In the genomic region with DNA sequence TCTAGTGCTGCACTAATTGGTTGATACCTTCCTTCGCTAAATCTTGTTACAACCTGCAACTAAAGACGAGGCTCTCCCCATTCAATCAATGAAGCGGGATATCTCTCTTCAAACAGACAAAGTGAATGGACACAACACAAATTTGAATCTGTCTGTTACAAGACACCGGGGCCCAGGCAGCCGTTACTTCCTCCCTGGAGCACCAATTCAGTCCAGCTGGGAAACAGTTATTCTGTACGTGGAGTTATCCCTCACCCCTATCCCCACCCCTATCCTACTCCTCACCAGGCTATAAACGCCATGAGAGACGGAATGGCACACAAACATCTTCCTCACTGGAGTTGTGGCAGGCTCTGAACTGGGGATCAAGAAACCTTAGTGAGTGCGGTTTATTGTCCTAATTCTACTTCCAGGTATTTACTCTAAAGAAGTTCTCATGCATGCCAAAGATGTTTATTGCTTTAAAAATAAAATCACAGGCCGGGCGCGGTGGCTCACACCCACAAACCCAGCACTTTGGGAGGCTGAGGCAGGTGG, we compare ENCODE assay signal across 18 cellular contexts.
DNase-seq lines count a peak whose midpoint lies in the region; ATAC-seq, FAIRE-seq and TF ChIP-seq lines count a peak whose summit lies in the region.
"Had no signal": no experiment of that assay in that cellular context is flagged by ENCODE, and none has a peak within 500 bp of the region (broad histone marks: within the 10 kb centered on the region; RNA-seq: fewer than 3 reads in every experiment).

No MANE protein-coding gene starts in this region.

- peaks cover 45% of the 10 kb centered on the region for H3K4me1 Mint-ChIP-seq in T-helper 17 cell
- peaks cover 71% of the 10 kb centered on the region for H3K4me1 Mint-ChIP-seq in mesothelial cell of epicardium

- H3K4me3 Mint-ChIP-seq in T-helper 17 cell: no peak overlapping the region
- no peak overlapping the region for H3K4me3 Mint-ChIP-seq in mesothelial cell of epicardium
- H3K4me3 Mint-ChIP-seq: activated CD4-positive, alpha-beta T cell treated with anti-CD3 and anti-CD28 coated beads, Interleukin-2, amount 10 ng/mL, durations not matched to agents 7 days and 5 days; natural killer cell; stimulated activated effector memory CD8-positive, alpha-beta T cell treated with anti-CD3 and anti-CD28 coated beads, Interleukin-12 subunit alpha, Interleukin-12 subunit beta, amount 100 ng/mL, for 72 hours had no signal

- no peaks in the 10 kb centered on the region for H3K9me3 Mint-ChIP-seq in mesothelial cell of epicardium
- H3K9me3 Mint-ChIP-seq: activated CD4-positive, alpha-beta T cell treated with anti-CD3 and anti-CD28 coated beads, Interleukin-2, amount 10 ng/mL, durations not matched to agents 7 days and 5 days; natural killer cell; stimulated activated effector memory CD8-positive, alpha-beta T cell treated with anti-CD3 and anti-CD28 coated beads, Interleukin-12 subunit alpha, Interleukin-12 subunit beta, amount 100 ng/mL, for 72 hours had no signal

- WGBS in HepG2 (ENCODE audit: low lambda C conversion rate): 92% methylated on average over 12 of the region's 12 CpGs
- 83% methylated on average over 12 of the region's 12 CpGs for WGBS in right lobe of liver (ENCODE audit: insufficient coverage, low coverage, low lambda C conversion rate, missing lambda C conversion rate)

- DNase-seq in HepG2 (ENCODE audit: low spot score) (no peak), right lobe of liver (no peak), T-helper 17 cell (no peak), mesothelial cell of epicardium (ENCODE audit: low spot score in 2 of 2, unreplicated experiment in 2 of 2) (no peak), SW480 (ENCODE audit: low spot score) (no peak), Kasumi-1 (lab: John Stamatoyannopoulos, UW) (no peak), tibial artery (no peak)
- DNase-seq: activated CD4-positive, alpha-beta T cell treated with anti-CD3 and anti-CD28 coated beads, Interleukin-2, amount 10 ng/mL, durations not matched to agents 7 days and 5 days; anterior cingulate cortex; caudate nucleus; foreskin melanocyte; natural killer cell; NCI-H1048; NCI-H526 treated with DMSO at 0.1 percent for 48 hours; thyroid gland had no signal

- TF ChIP-seq EP300 in HepG2 (IDR thresholded peaks at IDR 0.05; ENCODE audit: low read depth in 2 of 2, low read length in 2 of 2) (no peak), HepG2 (CRISPR knock-in tag; IDR thresholded peaks at IDR 0.05; ENCODE audit: borderline replicate concordance) (no peak)

- H3K36me3 Mint-ChIP-seq in T-helper 17 cell (ENCODE audit: low read depth) (peaks cover 3% of the 10 kb centered on the region), mesothelial cell of epicardium (no peaks in the 10 kb centered on the region)
- H3K36me3 Mint-ChIP-seq: natural killer cell; stimulated activated effector memory CD8-positive, alpha-beta T cell treated with anti-CD3 and anti-CD28 coated beads, Interleukin-12 subunit alpha, Interleukin-12 subunit beta, amount 100 ng/mL, for 72 hours had no signal

- in situ Hi-C loops in HepG2 (cut with HindIII; ENCODE audit: extremely low pct_ligation_motif_present, low pct_unique_long_range_greater_than_20kb): no loop called here

- TF ChIP-seq CTCF in HepG2 (CRISPR knock-in tag; IDR thresholded peaks at IDR 0.05) (no peak), right lobe of liver (IDR thresholded peaks at IDR 0.05) (no peak), mesothelial cell of epicardium (IDR thresholded peaks at IDR 0.05; ENCODE audit: unreplicated experiment) (no peak), tibial artery (IDR thresholded peaks at IDR 0.05) (no peak)

- H3K27me3 Mint-ChIP-seq in T-helper 17 cell (no peaks in the 10 kb centered on the region), mesothelial cell of epicardium (ENCODE audit: low read depth) (no peaks in the 10 kb centered on the region)

- H3K9me3 ChIP-seq in HepG2 (ENCODE audit: low read length) (no peaks in the 10 kb centered on the region), right lobe of liver (no peaks in the 10 kb centered on the region), T-helper 17 cell (ENCODE audit: control insufficient read depth, low read length, poor library complexity, severe bottlenecking) (no peaks in the 10 kb centered on the region), tibial artery (no peaks in the 10 kb centered on the region)
- H3K9me3 ChIP-seq: HAP-1, thyroid gland had no signal

- H3K4me1 ChIP-seq in HepG2 (ENCODE audit: insufficient read depth, low read length): peaks cover 67% of the 10 kb centered on the region
- peaks cover 0 to 31% (median 7%) of the 10 kb centered on the region in 4 donors for H3K4me1 ChIP-seq in right lobe of liver
- H3K4me1 ChIP-seq in tibial artery: peaks cover 0 to 21% (median 0%) of the 10 kb centered on the region in 4 donors
- H3K4me1 ChIP-seq: HAP-1 had no signal

- no peaks in the 10 kb centered on the region for H3K27me3 ChIP-seq in HepG2 (ENCODE audit: control insufficient read depth in 1 of 2, insufficient read depth in 2 of 2, low read length in 2 of 2)
- H3K27me3 ChIP-seq in right lobe of liver: no peaks in the 10 kb centered on the region
- no peaks in the 10 kb centered on the region for H3K27me3 ChIP-seq in tibial artery
- H3K27me3 ChIP-seq: thyroid gland had no signal

- intact Hi-C loops in HepG2 (cut with micrococcal nuclease; ENCODE audit: unreplicated experiment): no loop called here
- intact Hi-C loops in right lobe of liver (cut with DNase I): no loop called here
- intact Hi-C loops in tibial artery (cut with DNase I; ENCODE audit: low total_unique reads): no loop called here

- ATAC-seq in HepG2 (no peak), right lobe of liver (no peak), T-helper 17 cell (no peak)
- ATAC-seq: natural killer cell; stimulated activated effector memory CD8-positive, alpha-beta T cell treated with anti-CD3 and anti-CD28 coated beads, Interleukin-12 subunit alpha, Interleukin-12 subunit beta, amount 100 ng/mL, for 72 hours had no signal

- H3K36me3 ChIP-seq in HepG2 (replicated peaks in 1 of 2; ENCODE audit: control insufficient read depth in 1 of 2, insufficient read depth in 2 of 2, low read length in 2 of 2) (no peaks in the 10 kb centered on the region), right lobe of liver (no peaks in the 10 kb centered on the region), tibial artery (no peaks in the 10 kb centered on the region)
- H3K36me3 ChIP-seq: HAP-1, thyroid gland had no signal

- H3K79me2 ChIP-seq in HepG2 (ENCODE audit: insufficient read depth, low read length): peaks cover 13% of the 10 kb centered on the region

- no peak for TF ChIP-seq RAD21 in HepG2 (CRISPR knock-in tag; IDR thresholded peaks at IDR 0.05)

- no peaks in the 10 kb centered on the region for H4K20me1 ChIP-seq in HepG2 (ENCODE audit: insufficient read depth, low read length)

- CTCF ChIA-PET in HepG2 (lab: Yijun Ruan, JAX; ENCODE audit: low intra/inter-chr PET ratio, low total read pairs): no interaction called here

- POLR2A ChIA-PET in HepG2 (lab: Yijun Ruan, JAX): no interaction called here

- TF ChIP-seq POLR2A in HepG2 (IDR thresholded peaks at IDR 0.05; ENCODE audit: insufficient read depth in 1 of 2, low read depth in 2 of 2, low read length in 2 of 2): no peak
- TF ChIP-seq POLR2A in right lobe of liver (IDR thresholded peaks at IDR 0.05): no peak

- no peak for FAIRE-seq in HepG2 (lab: Jason Lieb, UNC)
- FAIRE-seq: keratinocyte had no signal

- no peak overlapping the region for H2AFZ ChIP-seq in HepG2 (ENCODE audit: low read length)

- peak overlapping the region; percentile 60 for H3K27ac Mint-ChIP-seq in T-helper 17 cell
- peak overlapping the region; percentile 90 for H3K27ac Mint-ChIP-seq in mesothelial cell of epicardium
- H3K27ac Mint-ChIP-seq: activated CD4-positive, alpha-beta T cell treated with anti-CD3 and anti-CD28 coated beads, Interleukin-2, amount 10 ng/mL, durations not matched to agents 7 days and 5 days; natural killer cell; stimulated activated effector memory CD8-positive, alpha-beta T cell treated with anti-CD3 and anti-CD28 coated beads, Interleukin-12 subunit alpha, Interleukin-12 subunit beta, amount 100 ng/mL, for 72 hours had no signal

- H3K4me3 ChIP-seq in HepG2 (replicated peaks in 1 of 3; ENCODE audit: insufficient read depth in 1 of 3, low read depth in 2 of 3, low read length in 3 of 3): no peak overlapping the region
- no peak overlapping the region for H3K4me3 ChIP-seq in right lobe of liver
- H3K4me3 ChIP-seq in tibial artery: no peak overlapping the region
- H3K4me3 ChIP-seq: HAP-1, thyroid gland had no signal

- H3K9ac ChIP-seq in HepG2 (ENCODE audit: insufficient read depth, low read depth, low read length): no peak overlapping the region

- no TSS peak for BruUV-seq in HepG2 (replicated peaks; lab: Mats Ljungman, UMichigan)

- peak overlapping the region; percentile 31; the same call in 1 of the 2 replicates for H3K4me2 ChIP-seq in HepG2 (ENCODE audit: low read depth, low read length)

- peak overlapping the region; percentile 51 for H3K27ac ChIP-seq in HepG2 (ENCODE audit: extremely low read length, insufficient read depth, low read length)
- peak overlapping the region in 1 of 3 donors; percentile 56 for H3K27ac ChIP-seq in right lobe of liver
- H3K27ac ChIP-seq in tibial artery: no peak overlapping the region

TF ChIP-seq in HepG2, 621 proteins besides CTCF, POLR2A, EP300 and RAD21 (continues in another document):
- no peak for TF ChIP-seq GLI4 (CRISPR knock-in tag; IDR thresholded peaks at IDR 0.05; ENCODE audit: borderline replicate concordance)
- TF ChIP-seq CBX2 (IDR thresholded peaks at IDR 0.05; ENCODE audit: low read depth, low read length): no peak
- TF ChIP-seq CBX2 (CRISPR knock-in tag; IDR thresholded peaks at IDR 0.05; ENCODE audit: low read depth): no peak
- TF ChIP-seq MEIS1 (CRISPR knock-in tag; IDR thresholded peaks at IDR 0.05; ENCODE audit: borderline replicate concordance): no peak
- TF ChIP-seq ZNF44 (CRISPR knock-in tag; IDR thresholded peaks at IDR 0.05): no peak
- no peak for TF ChIP-seq DZIP1 (CRISPR knock-in tag; IDR thresholded peaks at IDR 0.05)
